8 cellular contexts compared by ENCODE assay signal in genomic region chr16:1983544-1984346, GRCh38. TPM values are rescaled to one million over a fixed set of nuclear protein-coding genes. Genes with fewer than 3 reads are reported as not detected.
DNase-seq lines count a peak whose midpoint lies in the region; ATAC-seq, FAIRE-seq and TF ChIP-seq lines count a peak whose summit lies in the region.

Gene GFER, plus strand, starts transcription at chr16:1984193. Its CDS starts 26 bp downstream, at chr16:1984219.

- H3K9me3 ChIP-seq in HAP-1 (no peaks in the 10 kb centered on the region), Loucy (ENCODE audit: insufficient read depth, low read depth, low read length) (no peaks in the 10 kb centered on the region), SJCRH30 (replicated peaks) (no peaks in the 10 kb centered on the region)

- peak within 1 kb of the TSS; percentile 89 for H3K4me2 ChIP-seq in Loucy (ENCODE audit: low read depth, low read length, poor library complexity, severe bottlenecking)

- peak; percentile 73 for FAIRE-seq in urothelium cell line (lab: Jason Lieb, UNC)

- H3K4me1 Mint-ChIP-seq in activated naive CD8-positive, alpha-beta T cell treated with anti-CD3 and anti-CD28 coated beads, Interleukin-2, amount 10 ng/mL, durations not matched to agents 7 days and 5 days = peaks cover 14% of the 10 kb centered on the region

- in situ Hi-C loops in HAP-1 (cut with MboI; ENCODE audit: low sequenced_read_pairs) = loop anchor here (25.0 kb wide), 1 partner anchor 529 kb away; the partner anchor contains the start of genes AMDHD2 and ATP6V0C

- POLR2A ChIA-PET in activated naive CD8-positive, alpha-beta T cell treated with anti-CD3 and anti-CD28 coated beads, Interleukin-2, amount 10 ng/mL, durations not matched to agents 7 days and 5 days (lab: Charles Lee) = interaction anchor here (0.9 to 8.6 kb wide), 4 partner anchors 12 to 171 kb away, joined by 3 to 50 read pairs (median 5); partner anchors contain the start of genes RPS2, TBL3 and TRAF7

- peaks cover 17% of the 10 kb centered on the region for H3K36me3 ChIP-seq in HAP-1 (replicated peaks)
- H3K36me3 ChIP-seq in Loucy (ENCODE audit: insufficient read depth, low read length) = no peaks in the 10 kb centered on the region; the same call in 1 of the 2 replicates
- peaks cover 7% of the 10 kb centered on the region for H3K36me3 ChIP-seq in SJCRH30

- H4K20me1 ChIP-seq in Loucy (ENCODE audit: insufficient read depth, low read length, poor library complexity, severe bottlenecking) = no peaks in the 10 kb centered on the region

- H3K4me1 ChIP-seq in HAP-1 (peaks cover 6% of the 10 kb centered on the region), Loucy (ENCODE audit: insufficient read depth, low read length, poor library complexity, severe bottlenecking) (no peaks in the 10 kb centered on the region), SJCRH30 (peaks cover 30% of the 10 kb centered on the region)

- ATAC-seq in activated naive CD8-positive, alpha-beta T cell treated with anti-CD3 and anti-CD28 coated beads, Interleukin-2, amount 10 ng/mL, durations not matched to agents 7 days and 5 days (ENCODE audit: low read depth) = peak; percentile 78

- H3K27me3 Mint-ChIP-seq in activated naive CD8-positive, alpha-beta T cell treated with anti-CD3 and anti-CD28 coated beads, Interleukin-2, amount 10 ng/mL, durations not matched to agents 7 days and 5 days = peaks cover 35% of the 10 kb centered on the region

- no peaks in the 10 kb centered on the region for H3F3A ChIP-seq in Loucy (ENCODE audit: low read depth)

- H3K27me3 ChIP-seq in HAP-1 (ENCODE audit: low read depth) (peaks cover 12% of the 10 kb centered on the region), Loucy (ENCODE audit: insufficient read depth, low read length, poor library complexity, severe bottlenecking) (no peaks in the 10 kb centered on the region), SJCRH30 (no peaks in the 10 kb centered on the region)

- TF ChIP-seq CTCF in GM12864 (IDR thresholded peaks at IDR 0.05; ENCODE audit: low read depth, low read length, missing control alignments) = peak; percentile 30
- no peak; the same call in 1 of the 2 replicates for TF ChIP-seq CTCF in Loucy (conservative IDR thresholded peaks at IDR 0.05; ENCODE audit: low read length)

- peak within 1 kb of the TSS; percentile 78; the same call in 1 of the 2 replicates for H2AFZ ChIP-seq in Loucy (ENCODE audit: low read length)

- H3K4me3 ChIP-seq in GM12864 (ENCODE audit: low read depth, low read length) = peak within 1 kb of the TSS; percentile 66
- H3K4me3 ChIP-seq in HAP-1 = peak within 1 kb of the TSS; percentile 72
- peak within 1 kb of the TSS; percentile 87 for H3K4me3 ChIP-seq in Loucy (ENCODE audit: low read length, poor library complexity, severe bottlenecking)
- H3K4me3 ChIP-seq in SJCRH30 = peak within 1 kb of the TSS; percentile 79

- H3K9ac ChIP-seq in Loucy (ENCODE audit: low read depth, low read length, poor library complexity, severe bottlenecking) = peak within 1 kb of the TSS; percentile 88

- DNase-seq in GM12864 (ENCODE audit: low read depth) (no peak), HAP-1 (ENCODE audit: low spot score in 2 of 2) (peak; percentile 86 to 94), SJCRH30 (peak; percentile 90 to 91), glomerular visceral epithelial cell (ENCODE audit: extremely low spot score) (peak; percentile 93), non-pigmented ciliary epithelial cell (ENCODE audit: low read depth) (peak; percentile 37), urothelium cell line (ENCODE audit: low spot score) (peak; percentile 99)
- peak; percentile 84 for DNase-seq in activated naive CD8-positive, alpha-beta T cell treated with anti-CD3 and anti-CD28 coated beads, Interleukin-2, amount 10 ng/mL, durations not matched to agents 7 days and 5 days

- no peaks in the 10 kb centered on the region for H3K9me3 Mint-ChIP-seq in activated naive CD8-positive, alpha-beta T cell treated with anti-CD3 and anti-CD28 coated beads, Interleukin-2, amount 10 ng/mL, durations not matched to agents 7 days and 5 days

- peak within 1 kb of the TSS; percentile 25 for H3K27ac Mint-ChIP-seq in activated naive CD8-positive, alpha-beta T cell treated with anti-CD3 and anti-CD28 coated beads, Interleukin-2, amount 10 ng/mL, durations not matched to agents 7 days and 5 days

- no peaks in the 10 kb centered on the region for H3K9me2 ChIP-seq in Loucy (replicated peaks; ENCODE audit: low read depth, low read length)

- no peaks in the 10 kb centered on the region for H3K36me3 Mint-ChIP-seq in activated naive CD8-positive, alpha-beta T cell treated with anti-CD3 and anti-CD28 coated beads, Interleukin-2, amount 10 ng/mL, durations not matched to agents 7 days and 5 days

- H3K4me3 Mint-ChIP-seq in activated naive CD8-positive, alpha-beta T cell treated with anti-CD3 and anti-CD28 coated beads, Interleukin-2, amount 10 ng/mL, durations not matched to agents 7 days and 5 days = peak within 1 kb of the TSS; percentile 83

- peak within 1 kb of the TSS; percentile 52 for H3K27ac ChIP-seq in SJCRH30

- peaks cover 21% of the 10 kb centered on the region for H3K79me2 ChIP-seq in Loucy (ENCODE audit: insufficient read depth, low read length)

RNA-seq across cellular contexts. Expression of gene GFER, which starts in this region (rescaled TPM):
- 20.6 and 32.2 TPM in 2 replicates for total RNA-seq in SJCRH30 (2014; rRNA removed; shearing (Covaris generic))
- 10 to 100 TPM; 28.8 to 31.9 TPM for total RNA-seq in activated naive CD8-positive, alpha-beta T cell treated with anti-CD3 and anti-CD28 coated beads, Interleukin-2, amount 10 ng/mL, durations not matched to agents 7 days and 5 days
